In the genomic region with DNA sequence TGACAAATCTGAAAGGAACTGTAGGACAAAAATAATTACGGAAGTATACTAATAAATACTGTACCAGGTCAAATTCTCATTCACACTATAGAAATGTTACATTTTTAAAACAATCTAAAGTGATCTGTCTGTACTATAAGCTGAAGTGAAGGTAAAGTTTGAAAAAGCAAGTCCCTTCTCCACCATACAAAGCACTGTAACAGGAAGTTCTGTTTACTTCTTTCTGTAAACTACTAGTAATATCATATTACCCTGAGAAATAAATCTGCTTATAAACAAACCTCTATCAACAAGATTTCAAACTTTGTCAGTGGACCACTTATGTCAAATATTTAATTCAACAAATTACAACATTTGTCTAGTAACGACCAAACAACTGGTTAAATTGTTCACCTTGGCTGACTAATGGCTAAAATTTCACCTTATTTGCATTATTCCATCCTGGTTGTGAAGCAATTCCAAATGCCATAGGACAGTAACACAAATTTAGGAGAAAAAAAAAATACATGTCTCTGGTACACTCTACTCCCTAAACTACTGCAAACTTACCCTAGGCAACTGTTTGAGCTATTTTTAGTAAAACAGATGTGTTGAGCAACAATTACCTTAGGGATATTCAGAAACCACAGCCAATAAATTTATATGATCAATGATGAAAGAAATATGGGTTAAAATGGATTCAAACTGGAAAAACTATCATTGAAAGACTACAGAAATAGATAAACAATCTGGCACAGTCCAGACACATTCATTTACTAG, we compare ENCODE assay signal across 13 cellular contexts.
DNase-seq lines count a peak whose midpoint lies in the region; ATAC-seq and TF ChIP-seq lines count a peak whose summit lies in the region.
"Had no signal": no experiment of that assay in that cellular context is flagged by ENCODE, and none has a peak within 500 bp of the region (broad histone marks: within the 10 kb centered on the region; RNA-seq: fewer than 3 reads in every experiment).

No MANE protein-coding gene starts in this region.

- peaks cover 0 to 2% of the 10 kb centered on the region in 2 donors for H3K27me3 Mint-ChIP-seq in CD8-positive, alpha-beta memory T cell
- no peaks in the 10 kb centered on the region for H3K27me3 Mint-ChIP-seq in central memory CD8-positive, alpha-beta T cell
- no peaks in the 10 kb centered on the region for H3K27me3 Mint-ChIP-seq in Caco-2 (ENCODE audit: insufficient read depth, unreplicated experiment)

- WGBS in mesendoderm (ENCODE audit: extremely low coverage, insufficient coverage, low lambda C conversion rate) = no CpG with 5 or more reads among the region's 2 CpGs

- no peak overlapping the region for H3K18ac ChIP-seq in mesendoderm (ENCODE audit: low read length)

- no peak for ATAC-seq in central memory CD8-positive, alpha-beta T cell (replicated peaks; ENCODE audit: extremely low read depth, poor library complexity, severe bottlenecking)
- ATAC-seq: left cardiac atrium had no signal

- H2AFZ ChIP-seq in KMS-11 (ENCODE audit: low read depth) = no peak overlapping the region

- H3K79me2 ChIP-seq in KMS-11 (ENCODE audit: insufficient read depth, low read depth) = peaks cover 100% of the 10 kb centered on the region
- H3K79me2 ChIP-seq in mesendoderm (ENCODE audit: control insufficient read depth, insufficient read depth, low read length) = peaks cover 61% of the 10 kb centered on the region

- H3K36me3 ChIP-seq in CD8-positive, alpha-beta memory T cell (ENCODE audit: insufficient read depth, low read length) = no peaks in the 10 kb centered on the region
- H3K36me3 ChIP-seq in KMS-11 (ENCODE audit: insufficient read depth) = no peaks in the 10 kb centered on the region; the same call in none of the 2 replicates
- peaks cover 23% of the 10 kb centered on the region for H3K36me3 ChIP-seq in neutrophil
- no peaks in the 10 kb centered on the region for H3K36me3 ChIP-seq in mesendoderm (ENCODE audit: control insufficient read depth, insufficient read depth, low read length)
- peaks cover 1% of the 10 kb centered on the region; the same call in 1 of the 2 replicates for H3K36me3 ChIP-seq in Caco-2 (ENCODE audit: control insufficient read depth, insufficient read depth, low read length)

- no peak overlapping the region for H2AK5ac ChIP-seq in mesendoderm (ENCODE audit: low read length)

- H2BK15ac ChIP-seq in mesendoderm (replicated peaks; ENCODE audit: low read depth) = no peak overlapping the region

- H3K4me1 Mint-ChIP-seq in CD8-positive, alpha-beta memory T cell = peaks cover 77 to 99% (median 92%) of the 10 kb centered on the region in 3 donors
- peaks cover 69% of the 10 kb centered on the region for H3K4me1 Mint-ChIP-seq in central memory CD8-positive, alpha-beta T cell
- H3K4me1 Mint-ChIP-seq in Caco-2 (ENCODE audit: low read depth, unreplicated experiment) = peaks cover 7% of the 10 kb centered on the region

- peaks cover 4% of the 10 kb centered on the region; the same call in 1 of the 2 replicates for H4K20me1 ChIP-seq in KMS-11 (ENCODE audit: insufficient read depth)

- intact Hi-C loops in Caco-2 (cut with micrococcal nuclease; ENCODE audit: unreplicated experiment) = no loop called here

- H3K9me3 ChIP-seq in CD8-positive, alpha-beta memory T cell (ENCODE audit: low read length) = no peaks in the 10 kb centered on the region
- no peaks in the 10 kb centered on the region for H3K9me3 ChIP-seq in neutrophil
- no peaks in the 10 kb centered on the region for H3K9me3 ChIP-seq in Caco-2

- TF ChIP-seq CTCF in KMS-11 (conservative IDR thresholded peaks at IDR 0.05; ENCODE audit: low read depth, low read length) (no peak), neutrophil (IDR thresholded peaks at IDR 0.05) (no peak), Caco-2 (IDR thresholded peaks at IDR 0.05; ENCODE audit: insufficient read depth in 1 of 2, low read depth in 1 of 2, low read length in 1 of 2, severe bottlenecking in 1 of 2, unreplicated experiment in 1 of 2) (no peak)

- DNase-seq in CD8-positive, alpha-beta memory T cell = no peak
- no peak for DNase-seq in central memory CD8-positive, alpha-beta T cell (ENCODE audit: low spot score in 2 of 2)
- DNase-seq in mesendoderm (no peak), NCI-H2227 (lab: John Stamatoyannopoulos, UW; ENCODE audit: unreplicated experiment) (no peak), Caco-2 (no peak), pons (ENCODE audit: low spot score) (no peak)
- DNase-seq: activated CD4-positive, alpha-beta T cell treated with anti-CD3 and anti-CD28 coated beads for 48 hours; activated naive CD4-positive, alpha-beta T cell treated with Interleukin-2 at 50 U/mL for 16 hours; left cardiac atrium; NCI-H510A had no signal

- BruUV-seq in Caco-2 (replicated peaks; lab: Mats Ljungman, UMichigan) = no TSS peak

- H3K4me1 ChIP-seq in CD8-positive, alpha-beta memory T cell (ENCODE audit: insufficient read depth, low read length) = peaks cover 85% of the 10 kb centered on the region
- H3K4me1 ChIP-seq in KMS-11 (ENCODE audit: low read depth, poor library complexity, severe bottlenecking) (peaks cover 88% of the 10 kb centered on the region), neutrophil (ENCODE audit: control insufficient read depth in 1 of 2, insufficient read depth in 1 of 2, low read depth in 1 of 2, low read length in 1 of 2) (peaks cover 98% of the 10 kb centered on the region in 2 experiments), mesendoderm (ENCODE audit: control insufficient read depth, low read depth, low read length) (no peaks in the 10 kb centered on the region), Caco-2 (peaks cover 17% of the 10 kb centered on the region)

- H4K5ac ChIP-seq in mesendoderm (ENCODE audit: low read length) = no peak overlapping the region

- peak overlapping the region; percentile 6 to 51 (median 24) for H3K4me3 Mint-ChIP-seq in CD8-positive, alpha-beta memory T cell
- no peak overlapping the region for H3K4me3 Mint-ChIP-seq in central memory CD8-positive, alpha-beta T cell
- no peak overlapping the region for H3K4me3 Mint-ChIP-seq in Caco-2 (ENCODE audit: unreplicated experiment)
- H3K4me3 Mint-ChIP-seq: stimulated activated effector memory CD8-positive, alpha-beta T cell treated with anti-CD3 and anti-CD28 coated beads, Interleukin-12 subunit alpha, Interleukin-12 subunit beta, amount 100 ng/mL, for 72 hours had no signal

- H3K23ac ChIP-seq in mesendoderm (ENCODE audit: low read length) = no peak overlapping the region

- no peak overlapping the region for H3K4me3 ChIP-seq in CD8-positive, alpha-beta memory T cell (ENCODE audit: low read length)
- H3K4me3 ChIP-seq in KMS-11 (IDR thresholded peaks at IDR 0.05; ENCODE audit: insufficient read depth, low read depth, low read length) (no peak overlapping the region), neutrophil (ENCODE audit: low read depth in 1 of 2, low read length in 1 of 2) (peak overlapping the region in 1 of 2 experiments; percentile 62), mesendoderm (ENCODE audit: low read length) (no peak overlapping the region), Caco-2 (ENCODE audit: low read depth, low read length) (no peak overlapping the region)

- H3K4me2 ChIP-seq in KMS-11 = peak overlapping the region; percentile 36; the same call in 1 of the 2 replicates
- no peak overlapping the region for H3K4me2 ChIP-seq in mesendoderm (ENCODE audit: low read length)

- H3K9me3 Mint-ChIP-seq in CD8-positive, alpha-beta memory T cell = no peaks in the 10 kb centered on the region
- H3K9me3 Mint-ChIP-seq in central memory CD8-positive, alpha-beta T cell = no peaks in the 10 kb centered on the region
- no peaks in the 10 kb centered on the region for H3K9me3 Mint-ChIP-seq in Caco-2 (ENCODE audit: unreplicated experiment)
- H3K9me3 Mint-ChIP-seq: stimulated activated effector memory CD8-positive, alpha-beta T cell treated with anti-CD3 and anti-CD28 coated beads, Interleukin-12 subunit alpha, Interleukin-12 subunit beta, amount 100 ng/mL, for 72 hours had no signal

- H3K4ac ChIP-seq in mesendoderm (ENCODE audit: low read depth, low read length) = no peak overlapping the region

- H3K27ac Mint-ChIP-seq in CD8-positive, alpha-beta memory T cell = peak overlapping the region in 6 of 8 donors; percentile 18 to 73 (median 42)
- H3K27ac Mint-ChIP-seq in central memory CD8-positive, alpha-beta T cell (ENCODE audit: low read depth) = peak overlapping the region; percentile 12
- no peak overlapping the region for H3K27ac Mint-ChIP-seq in Caco-2 (ENCODE audit: unreplicated experiment)
- H3K27ac Mint-ChIP-seq: stimulated activated effector memory CD8-positive, alpha-beta T cell treated with anti-CD3 and anti-CD28 coated beads, Interleukin-12 subunit alpha, Interleukin-12 subunit beta, amount 100 ng/mL, for 72 hours had no signal

- POLR2A ChIA-PET in CD8-positive, alpha-beta memory T cell (lab: Charles Lee) = interaction anchor here (0.5 to 1.3 kb wide), 2 partner anchors 9 to 374 kb away, joined by 3 to 4 read pairs; no protein-coding TSS in a partner anchor
- POLR2A ChIA-PET in Caco-2 (lab: Charles Lee) = no interaction called here

- H3K9ac ChIP-seq in KMS-11 (no peak overlapping the region), mesendoderm (ENCODE audit: low read length) (no peak overlapping the region)

- no peaks in the 10 kb centered on the region for H3K79me1 ChIP-seq in mesendoderm (ENCODE audit: low read length)

- H3K56ac ChIP-seq in mesendoderm (ENCODE audit: low read length) = no peak overlapping the region

- H4K8ac ChIP-seq in mesendoderm (ENCODE audit: low read depth, low read length) = no peak overlapping the region

- no peak overlapping the region for H2BK120ac ChIP-seq in mesendoderm (ENCODE audit: low read depth, low read length)

- CTCF ChIA-PET in CD8-positive, alpha-beta memory T cell (lab: Charles Lee) = interaction anchor here (1.5 kb wide), 1 partner anchor 8 kb away, joined by 3 read pairs; no protein-coding TSS in a partner anchor
- CTCF ChIA-PET in Caco-2 (lab: Charles Lee) = no interaction called here

- H3K27me3 ChIP-seq in CD8-positive, alpha-beta memory T cell (ENCODE audit: insufficient read depth, low read length, poor library complexity, severe bottlenecking) = no peaks in the 10 kb centered on the region
- no peaks in the 10 kb centered on the region for H3K27me3 ChIP-seq in KMS-11 (ENCODE audit: insufficient read depth, low read depth)
- no peaks in the 10 kb centered on the region for H3K27me3 ChIP-seq in neutrophil
- no peaks in the 10 kb centered on the region for H3K27me3 ChIP-seq in mesendoderm (ENCODE audit: insufficient read depth, low read length, poor library complexity)
- H3K27me3 ChIP-seq in Caco-2 (replicated peaks; ENCODE audit: control insufficient read depth, insufficient read depth, low read length) = no peaks in the 10 kb centered on the region

- H3K36me3 Mint-ChIP-seq in CD8-positive, alpha-beta memory T cell = peaks cover 9 to 54% (median 18%) of the 10 kb centered on the region in 3 donors
- peaks cover 34% of the 10 kb centered on the region for H3K36me3 Mint-ChIP-seq in central memory CD8-positive, alpha-beta T cell (ENCODE audit: insufficient read depth)
- H3K36me3 Mint-ChIP-seq in Caco-2 (ENCODE audit: insufficient read depth, unreplicated experiment) = peaks cover 17% of the 10 kb centered on the region

- H2BK5ac ChIP-seq in mesendoderm (ENCODE audit: low read length) = no peak overlapping the region

- no peak overlapping the region for H3K27ac ChIP-seq in CD8-positive, alpha-beta memory T cell (ENCODE audit: low read depth, low read length)
- no peak overlapping the region; the same call in 1 of the 2 replicates for H3K27ac ChIP-seq in KMS-11
- peak overlapping the region; percentile 84 for H3K27ac ChIP-seq in neutrophil
- no peak overlapping the region for H3K27ac ChIP-seq in mesendoderm (ENCODE audit: low read depth, low read length)

Comparison
In these comparisons a context has a peak if more than half of its experiments do, and no peak if none do; other contexts are left out.
1. H3K4me3 Mint-ChIP-seq: peak in CD8-positive, alpha-beta memory T cell (7 of 7); none in central memory CD8-positive, alpha-beta T cell (single experiment) and Caco-2 (single experiment).